1 cellular context compared by ENCODE assay signal in the genomic region with DNA sequence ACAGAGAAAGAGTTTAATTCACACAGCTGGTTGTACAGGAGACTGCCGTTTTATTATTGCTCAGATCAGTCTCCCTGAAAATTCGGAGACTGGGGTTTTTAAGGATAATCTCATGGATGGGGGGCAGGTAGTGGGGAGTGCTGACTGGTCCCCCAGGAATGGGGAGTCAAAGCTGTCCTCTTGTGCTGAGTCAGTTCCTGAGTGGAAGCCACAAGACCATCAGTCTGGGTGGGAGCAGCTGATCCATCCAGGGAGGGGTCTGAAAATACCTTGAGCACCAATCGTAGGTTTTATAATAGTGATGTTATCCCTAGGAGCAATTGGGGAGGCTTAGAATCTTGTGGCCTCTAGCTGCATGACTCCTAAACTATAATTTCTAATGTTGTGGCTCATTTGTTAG.
TF ChIP-seq lines count a peak whose summit lies in the region.

No MANE protein-coding gene starts in this region.

TF ChIP-seq in GM12878, 131 proteins besides CTCF, POLR2A, EP300 and RAD21:
- TF ChIP-seq CREB1 (IDR thresholded peaks at IDR 0.05; ENCODE audit: low read depth), result no peak
- 0 out of 2 replicates have a peak, but pooled peaks have one; percentile 20 for TF ChIP-seq POLR2AphosphoS5 (IDR thresholded peaks at IDR 0.05; ENCODE audit: low read length)
- TF ChIP-seq NBN (IDR thresholded peaks at IDR 0.05), result no peak
- no peak for TF ChIP-seq SPI1 (IDR thresholded peaks at IDR 0.05; ENCODE audit: borderline replicate concordance, insufficient read depth, low read depth, low read length)
- TF ChIP-seq FOS (IDR thresholded peaks at IDR 0.05; ENCODE audit: borderline replicate concordance, extremely low read depth, insufficient read length), result no peak
